In genomic region chr11:94719864-94720263, GRCh38 we compare ENCODE assay signal across 24 cellular contexts. TPM values are rescaled to one million over a fixed set of nuclear protein-coding genes. Genes with fewer than 3 reads are reported as not detected.
A peak's percentile ranks its signal among the peaks of the same experiment; 100 is the strongest.
DNase-seq lines count a peak whose midpoint lies in the region; ATAC-seq, FAIRE-seq and TF ChIP-seq lines count a peak whose summit lies in the region.
"Had no signal": no experiment of that assay in that cellular context is flagged by ENCODE, and none has a peak within 500 bp of the region (broad histone marks: within the 10 kb centered on the region; RNA-seq: fewer than 3 reads in every experiment).

No MANE protein-coding gene starts in this region.

- peaks cover 11% of the 10 kb centered on the region for H3K36me3 ChIP-seq in mammary epithelial cell (ENCODE audit: insufficient read depth, low read length)
- H3K36me3 ChIP-seq in K562 (ENCODE audit: control insufficient read depth, insufficient read depth, low read length), result no peaks in the 10 kb centered on the region
- no peaks in the 10 kb centered on the region for H3K36me3 ChIP-seq in psoas muscle (ENCODE audit: insufficient read depth in 1 of 2, low read depth in 1 of 2)
- no peaks in the 10 kb centered on the region for H3K36me3 ChIP-seq in skeletal muscle tissue (ENCODE audit: control insufficient read depth in 3 of 3, insufficient read depth in 3 of 3, low read length in 3 of 3)
- H3K36me3 ChIP-seq: BE2C, BLaER1 had no signal

- ATAC-seq in K562, result no peak
- peak; percentile 45 to 71 (median 61) for ATAC-seq in psoas muscle
- no peak for ATAC-seq in GM19455 (IDR thresholded peaks at IDR 0.05; ENCODE audit: unreplicated experiment)
- ATAC-seq: CD8-positive, alpha-beta T cell had no signal

- in situ Hi-C loops in mammary epithelial cell (cut with MboI; ENCODE audit: low sequenced_read_pairs in 2 of 2) (no loop called here), K562 (cut with MboI) (no loop called here)

- H3K27ac ChIP-seq in mammary epithelial cell (ENCODE audit: insufficient read depth, low read depth, low read length) (no peak overlapping the region), K562 (ENCODE audit: extremely low read depth, low read depth, low read length) (no peak overlapping the region), psoas muscle (peak overlapping the region; percentile 43), skeletal muscle tissue (ENCODE audit: low read depth, low read length) (peak overlapping the region; percentile 61)
- H3K27ac ChIP-seq: BLaER1 had no signal

- H3K4me1 Mint-ChIP-seq in MCF 10A (ENCODE audit: insufficient read depth, unreplicated experiment), result peaks cover 16% of the 10 kb centered on the region

- H3K4me3 ChIP-seq in mammary epithelial cell (replicated peaks in 1 of 3; ENCODE audit: insufficient read depth in 1 of 3, low read depth in 2 of 3, low read length in 3 of 3) (no peak overlapping the region), K562 (no peak overlapping the region), psoas muscle (no peak overlapping the region), skeletal muscle tissue (ENCODE audit: low read length in 3 of 3) (peak overlapping the region in 1 of 3 donors; percentile 5)
- H3K4me3 ChIP-seq: BLaER1 had no signal

- peaks cover 3% of the 10 kb centered on the region for H3K9me3 Mint-ChIP-seq in MCF 10A (ENCODE audit: unreplicated experiment)
- H3K9me3 Mint-ChIP-seq: CD4-positive, alpha-beta T cell had no signal

- peaks cover 18% of the 10 kb centered on the region for H3K36me3 Mint-ChIP-seq in MCF 10A (ENCODE audit: insufficient read depth, unreplicated experiment)
- H3K36me3 Mint-ChIP-seq: CD8-positive, alpha-beta T cell had no signal

- no peak for TF ChIP-seq RAD21 in K562 (CRISPR knock-in tag; conservative IDR thresholded peaks at IDR 0.05 in 1 of 2, IDR thresholded peaks at IDR 0.05 in 1 of 2)

- H3K4me2 ChIP-seq in mammary epithelial cell (ENCODE audit: insufficient read depth, low read depth, low read length), result no peak overlapping the region
- H3K4me2 ChIP-seq in K562 (ENCODE audit: insufficient read depth, low read length), result no peak overlapping the region
- H3K4me2 ChIP-seq: BLaER1 had no signal

- peaks cover 7% of the 10 kb centered on the region for H3K9me3 ChIP-seq in mammary epithelial cell (replicated peaks; ENCODE audit: insufficient read depth, low read length)
- no peaks in the 10 kb centered on the region for H3K9me3 ChIP-seq in K562 (replicated peaks; ENCODE audit: control insufficient read depth, insufficient read depth, low read depth, low read length)
- H3K9me3 ChIP-seq in psoas muscle, result no peaks in the 10 kb centered on the region
- no peaks in the 10 kb centered on the region for H3K9me3 ChIP-seq in skeletal muscle tissue (ENCODE audit: control insufficient read depth in 3 of 3, low read length in 3 of 3)
- H3K9me3 ChIP-seq: BE2C had no signal

- POLR2A ChIA-PET in MCF 10A (lab: Yijun Ruan, JAX) (no interaction called here), K562 (lab: Yijun Ruan, JAX) (interaction anchor here (0.7 kb wide), 1 partner anchor 16 kb away, joined by 3 read pairs; no protein-coding TSS in a partner anchor)

- H3K27me3 ChIP-seq in mammary epithelial cell (ENCODE audit: insufficient read depth, low read length) (no peaks in the 10 kb centered on the region), K562 (ENCODE audit: control insufficient read depth in 2 of 2, insufficient read depth in 2 of 2, low read length in 2 of 2) (no peaks in the 10 kb centered on the region), psoas muscle (ENCODE audit: insufficient read depth in 3 of 3, low read length in 2 of 3) (no peaks in the 10 kb centered on the region), skeletal muscle tissue (ENCODE audit: control insufficient read depth in 3 of 3, insufficient read depth in 3 of 3, low read length in 3 of 3) (no peaks in the 10 kb centered on the region)
- H3K27me3 ChIP-seq: BE2C, BLaER1 had no signal

- DNase-seq in MCF 10A (ENCODE audit: unreplicated experiment) (no peak), mammary epithelial cell (no peak), K562 (ENCODE audit: extremely low read depth in 1 of 4, low spot score in 3 of 4) (no peak), psoas muscle (no peak), occipital lobe (lab: John Stamatoyannopoulos, UW) (no peak), NCI-H2196 (lab: John Stamatoyannopoulos, UW; ENCODE audit: unreplicated experiment) (no peak)
- DNase-seq: 8988T; ACHN; BE2C; C1 segment of cervical spinal cord; Caco-2; Calu3; CD4-positive, alpha-beta T cell; CD8-positive, alpha-beta T cell; DMS79 treated with DMSO at 0.1 percent for 48 hours; GF-D8 had no signal

- H3K4me1 ChIP-seq in mammary epithelial cell (ENCODE audit: insufficient read depth, low read length) (peaks cover 19% of the 10 kb centered on the region), K562 (replicated peaks in 1 of 2; ENCODE audit: control insufficient read depth in 2 of 2, insufficient read depth in 2 of 2, low read length in 2 of 2) (no peaks in the 10 kb centered on the region; a peak in 1 of 5 replicates), psoas muscle (peaks cover 27% of the 10 kb centered on the region), skeletal muscle tissue (ENCODE audit: control insufficient read depth in 3 of 3, insufficient read depth in 3 of 3, low read length in 3 of 3) (peaks cover 13 to 32% (median 16%) of the 10 kb centered on the region in 3 donors)
- H3K4me1 ChIP-seq: BE2C, BLaER1, Caco-2 had no signal

- no peak overlapping the region for H3K9ac ChIP-seq in mammary epithelial cell (ENCODE audit: insufficient read depth, low read length)
- no peak overlapping the region for H3K9ac ChIP-seq in K562 (ENCODE audit: insufficient read depth in 1 of 2, low read depth in 2 of 2, low read length in 2 of 2)
- no peak overlapping the region for H3K9ac ChIP-seq in skeletal muscle tissue (ENCODE audit: low read depth in 1 of 3, low read length in 3 of 3)
- H3K9ac ChIP-seq: BLaER1 had no signal

- CTCF ChIA-PET in MCF 10A (lab: Yijun Ruan, JAX) (interaction anchor here (2.1 kb wide), 1 partner anchor 97 kb away, joined by 9 read pairs; no protein-coding TSS in a partner anchor), mammary epithelial cell (lab: Charles Lee; ENCODE audit: low non-redundant PET) (no interaction called here), K562 (lab: Yijun Ruan, JAX; ENCODE audit: low intra/inter-chr PET ratio) (no interaction called here)

- BruUV-seq in MCF 10A (replicated peaks; lab: Mats Ljungman, UMichigan), result no TSS peak
- BruUV-seq in mammary epithelial cell (replicated peaks; lab: Mats Ljungman, UMichigan), result no TSS peak
- no TSS peak for BruUV-seq in K562 (replicated peaks; lab: Mats Ljungman, UMichigan)

- no peaks in the 10 kb centered on the region for H3K27me3 Mint-ChIP-seq in MCF 10A (ENCODE audit: insufficient read depth, unreplicated experiment)

- H3K4me3 Mint-ChIP-seq in MCF 10A (ENCODE audit: unreplicated experiment), result no peak overlapping the region
- H3K4me3 Mint-ChIP-seq: CD4-positive, alpha-beta T cell; CD8-positive, alpha-beta T cell had no signal

- intact Hi-C loops in MCF 10A (cut with micrococcal nuclease), result no loop called here
- intact Hi-C loops in mammary epithelial cell (cut with micrococcal nuclease), result no loop called here
- intact Hi-C loops in K562 (cut with micrococcal nuclease), result no loop called here
- intact Hi-C loops in psoas muscle (cut with DNase I), result no loop called here

- WGBS in mammary epithelial cell (ENCODE audit: low coverage, missing lambda C conversion rate), result 100% methylated on average over 3 of the region's 3 CpGs
- WGBS in K562 (ENCODE audit: insufficient coverage, low coverage, missing lambda C conversion rate), result 25% methylated on average over 3 of the region's 3 CpGs
- 38 to 46% (median 41%) methylated on average over 3 of the region's 3 CpGs for WGBS in psoas muscle, 3 donors

- TF ChIP-seq POLR2A in K562 (conservative IDR thresholded peaks at IDR 0.05), result no peak

- no peaks in the 10 kb centered on the region for H4K20me1 ChIP-seq in mammary epithelial cell (ENCODE audit: insufficient read depth, low read length)
- H4K20me1 ChIP-seq in K562 (replicated peaks; ENCODE audit: control insufficient read depth, insufficient read depth, low read length), result no peaks in the 10 kb centered on the region
- H4K20me1 ChIP-seq: BLaER1 had no signal

- H3K27ac Mint-ChIP-seq in MCF 10A (ENCODE audit: low read depth, unreplicated experiment), result peak overlapping the region; percentile 41
- H3K27ac Mint-ChIP-seq: CD4-positive, alpha-beta T cell; CD8-positive, alpha-beta T cell had no signal

- H2AFZ ChIP-seq in mammary epithelial cell (ENCODE audit: low read depth, low read length) (no peak overlapping the region), K562 (ENCODE audit: low read depth, low read length) (peak overlapping the region; percentile 14; the same call in 1 of the 2 replicates)

- TF ChIP-seq EP300 in K562 (IDR thresholded peaks at IDR 0.05; ENCODE audit: low read length), result no peak

- FAIRE-seq in K562 (lab: Jason Lieb, UNC), result no peak
- FAIRE-seq: A204.1, D721Med, G401.6, GM12891, GM19239 had no signal

- H3K9me1 ChIP-seq in K562 (ENCODE audit: control insufficient read depth, insufficient read depth, low read length), result no peaks in the 10 kb centered on the region

- H3K79me2 ChIP-seq in mammary epithelial cell (ENCODE audit: insufficient read depth, low read length) (peaks cover 91% of the 10 kb centered on the region), K562 (ENCODE audit: control insufficient read depth, insufficient read depth, low read length) (no peaks in the 10 kb centered on the region)

- TF ChIP-seq CTCF in MCF 10A (IDR thresholded peaks at IDR 0.05; ENCODE audit: unreplicated experiment), result no peak
- no peak for TF ChIP-seq CTCF in mammary epithelial cell (conservative IDR thresholded peaks at IDR 0.05 in 1 of 2, IDR thresholded peaks at IDR 0.05 in 1 of 2; ENCODE audit: extremely low read depth in 1 of 2, insufficient read depth in 1 of 2, low read depth in 1 of 2, low read length in 2 of 2)
- no peak for TF ChIP-seq CTCF in K562 (IDR thresholded peaks at IDR 0.05 in 2 of 3, conservative IDR thresholded peaks at IDR 0.05 in 1 of 3; ENCODE audit: insufficient read depth in 2 of 3, low read depth in 1 of 3, low read length in 3 of 3)
- no peak for TF ChIP-seq CTCF in psoas muscle (IDR thresholded peaks at IDR 0.05)

- dilution Hi-C loops in mammary epithelial cell (cut with HindIII; ENCODE audit: low sequenced_read_pairs), result no loop called here

RNA-seq across cellular contexts. Expression of gene AMOTL1, which starts 48.3 kb away (rescaled TPM):
- total RNA-seq in MCF 10A (2022), result 76.6 and 77.0 TPM in 2 replicates
- total RNA-seq in mammary epithelial cell, result 100 to 1,000 TPM; 181 to 201 TPM
- 87.4 TPM for polyA plus RNA-seq in mammary epithelial cell
- polyA minus RNA-seq in mammary epithelial cell, result 304 TPM
- total RNA-seq in K562 (2011; cell fraction: chromatin; rRNA removed; ENCODE audit: low replicate concordance), result 33.3 and 42.6 TPM in 2 replicates
- total RNA-seq in K562 (2011; cell fraction: nucleolus; rRNA removed), result 17.8 and 18.0 TPM in 2 replicates
- 26.3 and 39.2 TPM in 2 replicates for total RNA-seq in K562 (2011; cell fraction: nucleoplasm; rRNA removed)
- total RNA-seq in K562 (2014; rRNA removed), result 20.9 and 22.1 TPM in 2 replicates
- total RNA-seq in K562 (2014; rRNA removed; fragmentation: Illumina TruSeq; extraction: Trizol), result 14.0 and 14.4 TPM in 2 replicates
- total RNA-seq in K562 (2015; rRNA removed; fragmentation: Illumina TruSeq; extraction: Trizol), result 12.8 and 12.9 TPM in 2 replicates
- total RNA-seq in K562 (2021), result 29.9 and 35.4 TPM in 2 replicates
- polyA plus RNA-seq in K562 (2011; rRNA removed), result 2.5 and 16.7 TPM in 2 replicates
- 2.0 and 12.2 TPM in 2 replicates for polyA plus RNA-seq in K562 (2011; cell fraction: cytosol; rRNA removed)
- polyA plus RNA-seq in K562 (2011; cell fraction: nucleus; rRNA removed), result 3.0 and 21.5 TPM in 2 replicates
- 17.9 and 23.2 TPM in 2 replicates for polyA plus RNA-seq in K562 (2012)
- polyA plus RNA-seq in K562 (2014; fragmentation: Illumina TruSeq; extraction: Trizol), result 18.7 and 18.8 TPM in 2 replicates
- polyA plus RNA-seq in K562 (2014; fragmentation: Nextera tagmentation; extraction: Ambion mirVana), result 1 to 10 TPM; 4.0 to 4.7 TPM
- polyA plus RNA-seq in K562 (2014; rRNA removed), result 12.6 and 13.3 TPM in 2 replicates
- 5.5 and 37.5 TPM in 2 replicates for polyA minus RNA-seq in K562 (2011; rRNA and poly(A)+ RNA removed)
- polyA minus RNA-seq in K562 (2011; cell fraction: cytosol; rRNA and poly(A)+ RNA removed), result 3.5 and 21.8 TPM in 2 replicates
- 3.9 and 17.8 TPM in 2 replicates for polyA minus RNA-seq in K562 (2011; cell fraction: nucleus; rRNA and poly(A)+ RNA removed)
- 100 to 1,000 TPM; 225 to 355 (median 292) TPM for total RNA-seq in psoas muscle
- polyA plus RNA-seq in psoas muscle, result 100 to 1,000 TPM in 1 of 3 donors, 10 to 100 TPM in 2; 46.5 to 162 (median 91.8) TPM
- total RNA-seq in skeletal muscle tissue, result 79.3 TPM
- 34.6 TPM for total RNA-seq in occipital lobe

Comparison
In these comparisons a context has a peak if more than half of its experiments do, and no peak if none do; other contexts are left out.
1. H3K27ac ChIP-seq: peak in psoas muscle (single experiment) and skeletal muscle tissue (single experiment); none in mammary epithelial cell (single experiment) and K562 (single experiment).
2. ATAC-seq: peak in psoas muscle (4 of 4); none in K562 (single experiment) and GM19455 (single experiment).